In genomic region chr15:92909131-92909781, GRCh38 we compare ENCODE assay signal across 8 cellular contexts. TPM values are rescaled to one million over a fixed set of nuclear protein-coding genes. Genes with fewer than 3 reads are reported as not detected.
DNase-seq lines count a peak whose midpoint lies in the region; ATAC-seq and TF ChIP-seq lines count a peak whose summit lies in the region.

No MANE protein-coding gene starts in this region.

- WGBS in mesenchymal stem cell, result 51% methylated on average over 5 of the region's 7 CpGs

- no peak overlapping the region for H2BK15ac ChIP-seq in mesenchymal stem cell (ENCODE audit: low read depth, poor library complexity, severe bottlenecking)

- TF ChIP-seq CTCF in cardiac muscle cell (IDR thresholded peaks at IDR 0.05; ENCODE audit: low read depth, low read length) (no peak), brain microvascular endothelial cell (IDR thresholded peaks at IDR 0.05; ENCODE audit: low read depth, low read length, missing control alignments) (no peak), uterus (IDR thresholded peaks at IDR 0.05) (no peak)

- in situ Hi-C loops in brain microvascular endothelial cell (cut with HindIII; ENCODE audit: low pct_ligation_motif_present, low sequenced_read_pairs), result no loop called here

- no peak overlapping the region for H4K91ac ChIP-seq in mesenchymal stem cell (ENCODE audit: low read length)

- H3K79me1 ChIP-seq in mesenchymal stem cell (replicated peaks; ENCODE audit: low read length, poor library complexity, severe bottlenecking), result no peaks in the 10 kb centered on the region

- no peak overlapping the region for H3K18ac ChIP-seq in mesenchymal stem cell (ENCODE audit: low read depth in 1 of 2, low read length in 2 of 2)

- H3K4me3 ChIP-seq in cardiac muscle cell, result no peak overlapping the region
- peak overlapping the region; percentile 15 for H3K4me3 ChIP-seq in brain microvascular endothelial cell (ENCODE audit: low read depth, low read length)
- peak overlapping the region in 1 of 2 experiments; percentile 62 for H3K4me3 ChIP-seq in mesenchymal stem cell (ENCODE audit: insufficient read depth in 1 of 2, low read depth in 1 of 2, low read length in 2 of 2)
- H3K4me3 ChIP-seq in uterus, result no peak overlapping the region

- peak overlapping the region in 1 of 2 experiments; percentile 93 for H3K23ac ChIP-seq in mesenchymal stem cell (ENCODE audit: low read length in 2 of 2)

- TF ChIP-seq POLR2A in uterus (IDR thresholded peaks at IDR 0.05), result no peak

- H2BK5ac ChIP-seq in mesenchymal stem cell (ENCODE audit: low read depth, low read length, poor library complexity, severe bottlenecking), result peak overlapping the region; percentile 92

- intact Hi-C loops in cardiac septum (cut with DNase I), result no loop called here
- intact Hi-C loops in uterus (cut with DNase I; ENCODE audit: low total_unique reads), result no loop called here

- H4K8ac ChIP-seq in mesenchymal stem cell (ENCODE audit: low read length), result no peak overlapping the region

- peaks cover 55% of the 10 kb centered on the region for H3K4me1 ChIP-seq in cardiac muscle cell (ENCODE audit: low read depth)
- peaks cover 16% of the 10 kb centered on the region for H3K4me1 ChIP-seq in mesenchymal stem cell (ENCODE audit: control insufficient read depth, insufficient read depth, low read depth, low read length)
- peaks cover 4 to 14% of the 10 kb centered on the region in 2 donors for H3K4me1 ChIP-seq in uterus

- ATAC-seq in GM21447 (IDR thresholded peaks at IDR 0.05; ENCODE audit: unreplicated experiment), result no peak
- ATAC-seq in HG03025 (IDR thresholded peaks at IDR 0.05; ENCODE audit: low FRiP score, unreplicated experiment), result no peak

- peak overlapping the region; percentile 71 for H3K27ac ChIP-seq in cardiac muscle cell
- H3K27ac ChIP-seq in brain microvascular endothelial cell, result peak overlapping the region; percentile 98
- H3K27ac ChIP-seq in mesenchymal stem cell (ENCODE audit: low read length, poor library complexity, severe bottlenecking), result peak overlapping the region; percentile 98
- peak overlapping the region; percentile 98 to 100 for H3K27ac ChIP-seq in uterus

- peak overlapping the region in 1 of 2 experiments; percentile 42 for H3K14ac ChIP-seq in mesenchymal stem cell (ENCODE audit: low read length in 2 of 2)

- H3K36me3 ChIP-seq in cardiac muscle cell, result no peaks in the 10 kb centered on the region
- peaks cover 7% of the 10 kb centered on the region for H3K36me3 ChIP-seq in brain microvascular endothelial cell (replicated peaks)
- peaks cover 5 to 33% of the 10 kb centered on the region in 2 experiments for H3K36me3 ChIP-seq in mesenchymal stem cell (ENCODE audit: control insufficient read depth in 1 of 2, insufficient read depth in 2 of 2, low read depth in 1 of 2, low read length in 2 of 2)
- no peaks in the 10 kb centered on the region for H3K36me3 ChIP-seq in uterus

- H3K9me3 ChIP-seq in cardiac muscle cell (ENCODE audit: low read depth) (no peaks in the 10 kb centered on the region), mesenchymal stem cell (ENCODE audit: control insufficient read depth, low read length) (no peaks in the 10 kb centered on the region), uterus (no peaks in the 10 kb centered on the region)

- peak overlapping the region; percentile 55 for H3K4me2 ChIP-seq in mesenchymal stem cell (ENCODE audit: low read length, poor library complexity, severe bottlenecking)

- DNase-seq in cardiac muscle cell (ENCODE audit: low read depth in 1 of 2, low spot score in 1 of 2), result peak in 1 of 2 donors; percentile 67
- no peak for DNase-seq in cardiac septum (ENCODE audit: low spot score)
- no peak for DNase-seq in brain microvascular endothelial cell
- DNase-seq in mesenchymal stem cell, result no peak
- no peak for DNase-seq in uterus
- DNase-seq in NCI-H446 treated with DMSO at 0.1 percent for 48 hours (lab: John Stamatoyannopoulos, UW), result no peak

- H2AK5ac ChIP-seq in mesenchymal stem cell (ENCODE audit: low read length, severe bottlenecking), result peak overlapping the region; percentile 99

- H2AFZ ChIP-seq in mesenchymal stem cell (ENCODE audit: low read depth, low read length), result no peak overlapping the region

- peak overlapping the region in 1 of 2 experiments; percentile 34 for H2BK12ac ChIP-seq in mesenchymal stem cell (ENCODE audit: low read length in 2 of 2)

- H3K9ac ChIP-seq in mesenchymal stem cell (ENCODE audit: low read length), result peak overlapping the region; percentile 100

- no peak overlapping the region for H2BK120ac ChIP-seq in mesenchymal stem cell (ENCODE audit: low read depth, low read length)

- no peaks in the 10 kb centered on the region for H3K27me3 ChIP-seq in cardiac muscle cell
- H3K27me3 ChIP-seq in brain microvascular endothelial cell (replicated peaks), result no peaks in the 10 kb centered on the region
- H3K27me3 ChIP-seq in mesenchymal stem cell (ENCODE audit: control insufficient read depth in 1 of 2, insufficient read depth in 1 of 2, low read length in 2 of 2), result no peaks in the 10 kb centered on the region
- H3K27me3 ChIP-seq in uterus, result no peaks in the 10 kb centered on the region

- no peak overlapping the region for H3K4ac ChIP-seq in mesenchymal stem cell (ENCODE audit: low read depth in 1 of 2, low read length in 2 of 2)

RNA-seq across cellular contexts. Expression of gene CHD2, which starts 9.1 kb away (rescaled TPM):
- 49.5 and 118 TPM in 2 replicates for total RNA-seq in cardiac muscle cell
- 60.8 and 90.6 TPM in 2 replicates for polyA plus RNA-seq in cardiac muscle cell
- 59.5 TPM for total RNA-seq in cardiac septum
- 52.6 TPM for polyA plus RNA-seq in mesenchymal stem cell (2013, experiment 1 of 2)
- 52.4 TPM for polyA plus RNA-seq in mesenchymal stem cell (2013, experiment 2 of 2)
- 100 to 1,000 TPM in 3 of 4 donors, 10 to 100 TPM in 1; 71.0 to 166 (median 152) TPM for total RNA-seq in uterus
